Comparison of ENCODE assay signal across 16 cellular contexts in genomic region chr20:33824852-33825251, GRCh38. TPM values are rescaled to one million over a fixed set of nuclear protein-coding genes. Genes with fewer than 3 reads are reported as not detected.
DNase-seq lines count a peak whose midpoint lies in the region; ATAC-seq and TF ChIP-seq lines count a peak whose summit lies in the region.
"Had no signal": no experiment of that assay in that cellular context is flagged by ENCODE, and none has a peak within 500 bp of the region (broad histone marks: within the 10 kb centered on the region; RNA-seq: fewer than 3 reads in every experiment).

No MANE protein-coding gene starts in this region.

- peaks cover 74% of the 10 kb centered on the region for H3K4me1 Mint-ChIP-seq in brain
- peaks cover 64 to 81% (median 77%) of the 10 kb centered on the region in 3 donors for H3K4me1 Mint-ChIP-seq in naive B cell

- no peak for TF ChIP-seq CTCF in Peyer's patch (IDR thresholded peaks at IDR 0.05)
- no peak for TF ChIP-seq CTCF in brain (conservative IDR thresholded peaks at IDR 0.05)
- no peak for TF ChIP-seq CTCF in transverse colon (IDR thresholded peaks at IDR 0.05)

- intact Hi-C loops in transverse colon (cut with DNase I; ENCODE audit: low total_unique reads), result no loop called here

- TF ChIP-seq EP300 in transverse colon (IDR thresholded peaks at IDR 0.05; ENCODE audit: low read depth), result no peak

- no peaks in the 10 kb centered on the region for H3K36me3 ChIP-seq in Peyer's patch
- H3K36me3 ChIP-seq in transverse colon, result no peaks in the 10 kb centered on the region

- ATAC-seq in naive B cell (ENCODE audit: low read depth in 2 of 2) (no peak), HG03196 (IDR thresholded peaks at IDR 0.05; ENCODE audit: unreplicated experiment) (no peak)
- ATAC-seq: PC-3 had no signal

- H3K9me3 ChIP-seq in Peyer's patch (no peaks in the 10 kb centered on the region), transverse colon (no peaks in the 10 kb centered on the region)
- H3K9me3 ChIP-seq: SJCRH30 had no signal

- H3K27ac ChIP-seq in Peyer's patch, result peak overlapping the region in 3 of 4 donors; percentile 38 to 83 (median 56)
- H3K27ac ChIP-seq in transverse colon, result peak overlapping the region; percentile 74 to 81 (median 79)
- H3K27ac ChIP-seq: SJCRH30 had no signal

- H3K27me3 Mint-ChIP-seq in brain (peaks cover 3% of the 10 kb centered on the region), naive B cell (no peaks in the 10 kb centered on the region)

- in situ Hi-C loops in transverse colon (cut with MboI; ENCODE audit: low pct_ligation_motif_present in 1 of 4, low pct_unique_long_range_greater_than_20kb in 1 of 4, low sequenced_read_pairs in 3 of 4), result no loop called here

- H3K36me3 Mint-ChIP-seq in brain (peaks cover 16% of the 10 kb centered on the region), naive B cell (no peaks in the 10 kb centered on the region)

- no peak for TF ChIP-seq POLR2A in Peyer's patch (IDR thresholded peaks at IDR 0.05)
- no peak for TF ChIP-seq POLR2A in transverse colon (IDR thresholded peaks at IDR 0.05)

- 86% methylated on average over 1 of the region's 1 CpG for WGBS in transverse colon (ENCODE audit: low coverage in 1 of 2), 2 donors

- H3K27ac Mint-ChIP-seq in brain, result peak overlapping the region in 3 of 5 experiments; percentile 48 to 88 (median 73)
- H3K27ac Mint-ChIP-seq in naive B cell, result peak overlapping the region in 4 of 6 donors; percentile 24 to 71 (median 52)

- no peak overlapping the region for H3K4me3 ChIP-seq in Peyer's patch
- no peak overlapping the region for H3K4me3 ChIP-seq in transverse colon
- H3K4me3 ChIP-seq: SJCRH30 had no signal

- no peak overlapping the region for H3K4me3 Mint-ChIP-seq in brain
- H3K4me3 Mint-ChIP-seq in naive B cell, result no peak overlapping the region

- peaks cover 0 to 80% (median 10%) of the 10 kb centered on the region in 4 donors for H3K4me1 ChIP-seq in Peyer's patch
- H3K4me1 ChIP-seq in transverse colon, result peaks cover 71 to 85% (median 73%) of the 10 kb centered on the region in 4 donors

- H3K27me3 ChIP-seq in Peyer's patch (no peaks in the 10 kb centered on the region), transverse colon (no peaks in the 10 kb centered on the region)
- H3K27me3 ChIP-seq: SJCRH30 had no signal

- DNase-seq in Peyer's patch (no peak), naive B cell (no peak), transverse colon (no peak), HuH-7 (ENCODE audit: low spot score) (no peak), NCI-H1417 treated with DMSO at 0.1 percent for 48 hours (lab: John Stamatoyannopoulos, UW) (no peak)
- DNase-seq: ACHN, C1 segment of cervical spinal cord, DMS79, KG1, NCI-H1436 treated with DMSO at 0.1 percent for 48 hours, NCI-H2029, NCI-H524 treated with DMSO at 0.1 percent for 48 hours, PC-3, SJCRH30 had no signal

- H3K9me3 Mint-ChIP-seq in brain (no peaks in the 10 kb centered on the region), naive B cell (no peaks in the 10 kb centered on the region)

RNA-seq across cellular contexts. Expression of gene CHMP4B, which starts 13.7 kb away (rescaled TPM):
- total RNA-seq in Peyer's patch, result 100 to 1,000 TPM in 3 of 4 donors, 10 to 100 TPM in 1; 80.0 to 137 (median 111) TPM
- 198 TPM for polyA plus RNA-seq in brain (ENCODE audit: insufficient read depth, low read depth, low replicate concordance)
- 1 to 10 TPM; 1.3 to 8.0 (median 7.2) TPM for polyA plus RNA-seq in naive B cell (ENCODE audit: low read depth in 6 of 6)
- 100 to 1,000 TPM; 182 to 263 (median 213) TPM for total RNA-seq in transverse colon
